In genomic region chr16:64656471-64656870, GRCh38 we compare ENCODE assay signal across 22 cellular contexts.
"Had no signal": no experiment of that assay in that cellular context is flagged by ENCODE, and none has a peak within 500 bp of the region (broad histone marks: within the 10 kb centered on the region; RNA-seq: fewer than 3 reads in every experiment).

No MANE protein-coding gene starts in this region.

- ATAC-seq: activated T-cell treated with anti-CD3 and anti-CD28 coated beads, Interleukin-2, amount 50 U/mL, for 72 hours; body of pancreas; K562; PC-3 had no signal

- DNase-seq: activated CD4-positive, alpha-beta memory T cell treated with anti-CD3 and anti-CD28 coated beads, Interleukin-2, amount 10 ng/mL, durations not matched to agents 7 days and 5 days; activated CD4-positive, alpha-beta T cell treated with anti-CD3 and anti-CD28 coated beads, Interleukin-2, amount 50 U/mL, for 1 hour; activated CD4-positive, CD25-positive, alpha-beta regulatory T cell; activated CD8-positive, alpha-beta memory T cell treated with anti-CD3 and anti-CD28 coated beads, Interleukin-2, amount 50 U/mL, for 4 hours; activated naive CD4-positive, alpha-beta T cell treated with anti-CD3 and anti-CD28 coated beads, Interleukin-2, amount 50 U/mL, for 16 hours; activated naive CD8-positive, alpha-beta T cell treated with anti-CD3 and anti-CD28 coated beads, Interleukin-2, amount 10 ng/mL, durations not matched to agents 7 days and 5 days; activated T-cell treated with anti-CD3 and anti-CD28 coated beads, Interleukin-2, amount 50 U/mL, for 72 hours; adrenal gland; body of pancreas; Kasumi-1; NCI-H1417 treated with DMSO at 0.1 percent for 48 hours; NCI-H1694; NCI-H2029; NCI-H2171 treated with DMSO at 0.1 percent for 48 hours; NCI-H226; NCI-H510A; NCI-H526 treated with DMSO at 0.1 percent for 48 hours; PC-3; SIG-M5; T-helper 1 cell had no signal

- H3K4me3 ChIP-seq: adrenal gland, body of pancreas, K562 had no signal

- H3K27ac ChIP-seq: adrenal gland, body of pancreas, VCaP had no signal

- H3K36me3 ChIP-seq: adrenal gland had no signal

- H3K27me3 ChIP-seq: adrenal gland, body of pancreas had no signal
